Comparison of ENCODE assay signal across 12 cellular contexts in the genomic region with DNA sequence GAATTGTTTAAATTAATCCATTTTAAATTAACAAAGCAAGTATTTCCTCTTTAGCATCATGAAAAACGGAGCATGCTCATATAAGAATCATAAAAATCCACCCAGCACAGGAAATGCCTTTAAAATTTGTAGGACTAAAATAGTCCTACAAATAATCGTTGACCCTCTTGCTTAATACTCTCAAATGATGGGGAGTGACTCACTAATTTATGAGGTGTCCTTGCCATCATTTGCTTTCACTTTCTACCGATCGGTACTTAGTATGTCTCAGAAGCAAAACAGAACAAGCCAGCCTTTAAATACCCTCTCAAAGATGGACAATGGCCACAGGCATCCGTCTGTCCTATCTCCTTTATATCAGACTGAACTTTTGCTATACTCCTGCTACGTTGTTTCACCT.
DNase-seq lines count a peak whose midpoint lies in the region; ATAC-seq and TF ChIP-seq lines count a peak whose summit lies in the region.
"Had no signal": no experiment of that assay in that cellular context is flagged by ENCODE, and none has a peak within 500 bp of the region (broad histone marks: within the 10 kb centered on the region; RNA-seq: fewer than 3 reads in every experiment).

No MANE protein-coding gene starts in this region.

- H3K9ac ChIP-seq in rectal smooth muscle tissue (ENCODE audit: low read length): no peak overlapping the region

- H3K36me3 ChIP-seq in rectal smooth muscle tissue (ENCODE audit: control insufficient read depth, insufficient read depth, low read length): no peaks in the 10 kb centered on the region
- H3K36me3 ChIP-seq in CD4-positive, alpha-beta memory T cell (ENCODE audit: insufficient read depth, low read length): no peaks in the 10 kb centered on the region

- peak; percentile 77 for DNase-seq in EL
- peak; percentile 79 to 96 for DNase-seq in NOMO-1 (lab: John Stamatoyannopoulos, UW; ENCODE audit: unreplicated experiment in 2 of 2)
- DNase-seq in choroid plexus epithelial cell (ENCODE audit: low read depth): peak; percentile 83
- no peak for DNase-seq in CD4-positive, alpha-beta memory T cell
- no peak for DNase-seq in NCI-H1436 treated with DMSO at 0.1 percent for 48 hours (lab: John Stamatoyannopoulos, UW)
- no peak for DNase-seq in HuH-7 (ENCODE audit: low spot score)
- DNase-seq: activated naive CD4-positive, alpha-beta T cell treated with anti-CD3 and anti-CD28 coated beads for 36 hours; foreskin keratinocyte; naive B cell; NCI-H1930 had no signal

- peaks cover 20 to 45% of the 10 kb centered on the region in 2 donors for H3K36me3 Mint-ChIP-seq in CD4-positive, alpha-beta memory T cell

- ATAC-seq in GM21390 (IDR thresholded peaks at IDR 0.05; ENCODE audit: unreplicated experiment): no peak
- ATAC-seq: foreskin keratinocyte had no signal

- peaks cover 0 to 1% (median 0%) of the 10 kb centered on the region in 4 donors for H3K4me1 Mint-ChIP-seq in CD4-positive, alpha-beta memory T cell
- H3K4me1 Mint-ChIP-seq: naive B cell had no signal

- H3K9me3 ChIP-seq in CD4-positive, alpha-beta memory T cell (ENCODE audit: control insufficient read depth in 1 of 2, low read length in 2 of 2): no peaks in the 10 kb centered on the region

- no peaks in the 10 kb centered on the region for H3K4me1 ChIP-seq in rectal smooth muscle tissue (ENCODE audit: control insufficient read depth, insufficient read depth, low read length)
- no peaks in the 10 kb centered on the region for H3K4me1 ChIP-seq in CD4-positive, alpha-beta memory T cell (ENCODE audit: insufficient read depth, low read length)
- H3K4me1 ChIP-seq: foreskin keratinocyte had no signal

- H3K27me3 Mint-ChIP-seq in CD4-positive, alpha-beta memory T cell: no peaks in the 10 kb centered on the region
- H3K27me3 Mint-ChIP-seq: naive B cell had no signal

- POLR2A ChIA-PET in CD4-positive, alpha-beta memory T cell (lab: Charles Lee; ENCODE audit: partially characterized antibody): no interaction called here

- no peak for TF ChIP-seq CTCF in choroid plexus epithelial cell (conservative IDR thresholded peaks at IDR 0.05; ENCODE audit: low read depth, low read length)

- intact Hi-C loops in CD4-positive, alpha-beta memory T cell (cut with micrococcal nuclease): no loop called here

- peaks cover 0 to 7% (median 0%) of the 10 kb centered on the region in 8 donors for H3K9me3 Mint-ChIP-seq in CD4-positive, alpha-beta memory T cell

- no peaks in the 10 kb centered on the region for H3K27me3 ChIP-seq in rectal smooth muscle tissue (ENCODE audit: control insufficient read depth, insufficient read depth, low read length)
- H3K27me3 ChIP-seq in CD4-positive, alpha-beta memory T cell (ENCODE audit: insufficient read depth, low read length): no peaks in the 10 kb centered on the region
- H3K27me3 ChIP-seq: foreskin keratinocyte had no signal

- peak overlapping the region in 2 of 7 donors; percentile 36 to 49 for H3K27ac Mint-ChIP-seq in CD4-positive, alpha-beta memory T cell
- H3K27ac Mint-ChIP-seq: activated naive CD4-positive, alpha-beta T cell treated with anti-CD3 and anti-CD28 coated beads for 36 hours had no signal

- peak overlapping the region in 2 of 8 donors; percentile 57 to 70 for H3K4me3 Mint-ChIP-seq in CD4-positive, alpha-beta memory T cell
- H3K4me3 Mint-ChIP-seq: activated naive CD4-positive, alpha-beta T cell treated with anti-CD3 and anti-CD28 coated beads for 36 hours had no signal

- H3K4me3 ChIP-seq in choroid plexus epithelial cell (ENCODE audit: low read depth, low read length) (peak overlapping the region; percentile 2), rectal smooth muscle tissue (ENCODE audit: low read length) (peak overlapping the region; percentile 0)
- H3K4me3 ChIP-seq in CD4-positive, alpha-beta memory T cell (ENCODE audit: low read length in 2 of 2): no peak overlapping the region

- CTCF ChIA-PET in CD4-positive, alpha-beta memory T cell (lab: Charles Lee; ENCODE audit: partially characterized antibody): interaction anchor here (0.7 kb wide), 1 partner anchor 1006 kb away, joined by 3 read pairs; no protein-coding TSS in a partner anchor

- no peak overlapping the region for H3K27ac ChIP-seq in rectal smooth muscle tissue (ENCODE audit: low read depth, low read length)
- no peak overlapping the region for H3K27ac ChIP-seq in CD4-positive, alpha-beta memory T cell (ENCODE audit: low read depth, low read length)
- H3K27ac ChIP-seq: foreskin keratinocyte had no signal

Comparison
In these comparisons a context has a peak if more than half of its experiments do, and no peak if none do; other contexts are left out.
1. DNase-seq: peak in EL (single experiment), NOMO-1 (2 of 2) and choroid plexus epithelial cell (single experiment); none in CD4-positive, alpha-beta memory T cell (0 of 5), NCI-H1436 treated with DMSO at 0.1 percent for 48 hours (single experiment) and HuH-7 (single experiment).
2. H3K4me3 ChIP-seq: peak in choroid plexus epithelial cell (single experiment) and rectal smooth muscle tissue (single experiment); none in CD4-positive, alpha-beta memory T cell (0 of 2).